ENCODE assay signal across 1 cellular context in the genomic region with DNA sequence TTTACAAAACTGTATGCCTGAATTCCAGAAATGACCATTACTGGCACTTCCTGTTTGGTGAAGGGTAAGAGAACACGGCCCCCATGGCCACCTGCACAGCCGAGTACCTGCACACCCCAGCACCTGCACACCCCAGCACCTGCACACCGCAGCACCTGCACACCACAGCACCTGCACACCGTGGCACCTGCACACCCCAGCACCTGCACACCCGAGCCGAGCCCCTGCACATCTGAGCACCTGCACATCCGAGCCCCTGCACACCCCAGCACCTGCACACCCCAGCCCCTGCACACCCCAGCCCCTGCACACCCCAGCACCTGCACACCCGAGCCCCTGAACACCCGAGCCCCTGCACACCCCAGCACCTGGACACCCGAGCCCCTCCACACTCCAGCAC.
TF ChIP-seq lines count a peak whose summit lies in the region.

No MANE protein-coding gene starts in this region.

TF ChIP-seq in WTC11, 78 proteins besides CTCF, POLR2A, EP300 and RAD21 (continued from another document):
- TF ChIP-seq, protein P1, sequence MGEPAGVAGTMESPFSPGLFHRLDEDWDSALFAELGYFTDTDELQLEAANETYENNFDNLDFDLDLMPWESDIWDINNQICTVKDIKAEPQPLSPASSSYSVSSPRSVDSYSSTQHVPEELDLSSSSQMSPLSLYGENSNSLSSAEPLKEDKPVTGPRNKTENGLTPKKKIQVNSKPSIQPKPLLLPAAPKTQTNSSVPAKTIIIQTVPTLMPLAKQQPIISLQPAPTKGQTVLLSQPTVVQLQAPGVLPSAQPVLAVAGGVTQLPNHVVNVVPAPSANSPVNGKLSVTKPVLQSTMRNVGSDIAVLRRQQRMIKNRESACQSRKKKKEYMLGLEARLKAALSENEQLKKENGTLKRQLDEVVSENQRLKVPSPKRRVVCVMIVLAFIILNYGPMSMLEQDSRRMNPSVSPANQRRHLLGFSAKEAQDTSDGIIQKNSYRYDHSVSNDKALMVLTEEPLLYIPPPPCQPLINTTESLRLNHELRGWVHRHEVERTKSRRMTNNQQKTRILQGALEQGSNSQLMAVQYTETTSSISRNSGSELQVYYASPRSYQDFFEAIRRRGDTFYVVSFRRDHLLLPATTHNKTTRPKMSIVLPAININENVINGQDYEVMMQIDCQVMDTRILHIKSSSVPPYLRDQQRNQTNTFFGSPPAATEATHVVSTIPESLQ (CRISPR knock-in tag; IDR thresholded peaks at IDR 0.05): no peak
- TF ChIP-seq, protein P2, sequence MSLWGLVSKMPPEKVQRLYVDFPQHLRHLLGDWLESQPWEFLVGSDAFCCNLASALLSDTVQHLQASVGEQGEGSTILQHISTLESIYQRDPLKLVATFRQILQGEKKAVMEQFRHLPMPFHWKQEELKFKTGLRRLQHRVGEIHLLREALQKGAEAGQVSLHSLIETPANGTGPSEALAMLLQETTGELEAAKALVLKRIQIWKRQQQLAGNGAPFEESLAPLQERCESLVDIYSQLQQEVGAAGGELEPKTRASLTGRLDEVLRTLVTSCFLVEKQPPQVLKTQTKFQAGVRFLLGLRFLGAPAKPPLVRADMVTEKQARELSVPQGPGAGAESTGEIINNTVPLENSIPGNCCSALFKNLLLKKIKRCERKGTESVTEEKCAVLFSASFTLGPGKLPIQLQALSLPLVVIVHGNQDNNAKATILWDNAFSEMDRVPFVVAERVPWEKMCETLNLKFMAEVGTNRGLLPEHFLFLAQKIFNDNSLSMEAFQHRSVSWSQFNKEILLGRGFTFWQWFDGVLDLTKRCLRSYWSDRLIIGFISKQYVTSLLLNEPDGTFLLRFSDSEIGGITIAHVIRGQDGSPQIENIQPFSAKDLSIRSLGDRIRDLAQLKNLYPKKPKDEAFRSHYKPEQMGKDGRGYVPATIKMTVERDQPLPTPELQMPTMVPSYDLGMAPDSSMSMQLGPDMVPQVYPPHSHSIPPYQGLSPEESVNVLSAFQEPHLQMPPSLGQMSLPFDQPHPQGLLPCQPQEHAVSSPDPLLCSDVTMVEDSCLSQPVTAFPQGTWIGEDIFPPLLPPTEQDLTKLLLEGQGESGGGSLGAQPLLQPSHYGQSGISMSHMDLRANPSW (CRISPR knock-in tag; conservative IDR thresholded peaks at IDR 0.05; ENCODE audit: low read depth): no peak
- TF ChIP-seq, protein P3, sequence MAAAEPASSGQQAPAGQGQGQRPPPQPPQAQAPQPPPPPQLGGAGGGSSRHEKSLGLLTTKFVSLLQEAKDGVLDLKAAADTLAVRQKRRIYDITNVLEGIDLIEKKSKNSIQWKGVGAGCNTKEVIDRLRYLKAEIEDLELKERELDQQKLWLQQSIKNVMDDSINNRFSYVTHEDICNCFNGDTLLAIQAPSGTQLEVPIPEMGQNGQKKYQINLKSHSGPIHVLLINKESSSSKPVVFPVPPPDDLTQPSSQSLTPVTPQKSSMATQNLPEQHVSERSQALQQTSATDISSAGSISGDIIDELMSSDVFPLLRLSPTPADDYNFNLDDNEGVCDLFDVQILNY (CRISPR knock-in tag; IDR thresholded peaks at IDR 0.05): no peak
- TF ChIP-seq, protein P4, sequence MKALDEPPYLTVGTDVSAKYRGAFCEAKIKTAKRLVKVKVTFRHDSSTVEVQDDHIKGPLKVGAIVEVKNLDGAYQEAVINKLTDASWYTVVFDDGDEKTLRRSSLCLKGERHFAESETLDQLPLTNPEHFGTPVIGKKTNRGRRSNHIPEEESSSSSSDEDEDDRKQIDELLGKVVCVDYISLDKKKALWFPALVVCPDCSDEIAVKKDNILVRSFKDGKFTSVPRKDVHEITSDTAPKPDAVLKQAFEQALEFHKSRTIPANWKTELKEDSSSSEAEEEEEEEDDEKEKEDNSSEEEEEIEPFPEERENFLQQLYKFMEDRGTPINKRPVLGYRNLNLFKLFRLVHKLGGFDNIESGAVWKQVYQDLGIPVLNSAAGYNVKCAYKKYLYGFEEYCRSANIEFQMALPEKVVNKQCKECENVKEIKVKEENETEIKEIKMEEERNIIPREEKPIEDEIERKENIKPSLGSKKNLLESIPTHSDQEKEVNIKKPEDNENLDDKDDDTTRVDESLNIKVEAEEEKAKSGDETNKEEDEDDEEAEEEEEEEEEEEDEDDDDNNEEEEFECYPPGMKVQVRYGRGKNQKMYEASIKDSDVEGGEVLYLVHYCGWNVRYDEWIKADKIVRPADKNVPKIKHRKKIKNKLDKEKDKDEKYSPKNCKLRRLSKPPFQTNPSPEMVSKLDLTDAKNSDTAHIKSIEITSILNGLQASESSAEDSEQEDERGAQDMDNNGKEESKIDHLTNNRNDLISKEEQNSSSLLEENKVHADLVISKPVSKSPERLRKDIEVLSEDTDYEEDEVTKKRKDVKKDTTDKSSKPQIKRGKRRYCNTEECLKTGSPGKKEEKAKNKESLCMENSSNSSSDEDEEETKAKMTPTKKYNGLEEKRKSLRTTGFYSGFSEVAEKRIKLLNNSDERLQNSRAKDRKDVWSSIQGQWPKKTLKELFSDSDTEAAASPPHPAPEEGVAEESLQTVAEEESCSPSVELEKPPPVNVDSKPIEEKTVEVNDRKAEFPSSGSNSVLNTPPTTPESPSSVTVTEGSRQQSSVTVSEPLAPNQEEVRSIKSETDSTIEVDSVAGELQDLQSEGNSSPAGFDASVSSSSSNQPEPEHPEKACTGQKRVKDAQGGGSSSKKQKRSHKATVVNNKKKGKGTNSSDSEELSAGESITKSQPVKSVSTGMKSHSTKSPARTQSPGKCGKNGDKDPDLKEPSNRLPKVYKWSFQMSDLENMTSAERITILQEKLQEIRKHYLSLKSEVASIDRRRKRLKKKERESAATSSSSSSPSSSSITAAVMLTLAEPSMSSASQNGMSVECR (CRISPR knock-in tag; IDR thresholded peaks at IDR 0.05; ENCODE audit: borderline replicate concordance): no peak
- TF ChIP-seq, protein P5, sequence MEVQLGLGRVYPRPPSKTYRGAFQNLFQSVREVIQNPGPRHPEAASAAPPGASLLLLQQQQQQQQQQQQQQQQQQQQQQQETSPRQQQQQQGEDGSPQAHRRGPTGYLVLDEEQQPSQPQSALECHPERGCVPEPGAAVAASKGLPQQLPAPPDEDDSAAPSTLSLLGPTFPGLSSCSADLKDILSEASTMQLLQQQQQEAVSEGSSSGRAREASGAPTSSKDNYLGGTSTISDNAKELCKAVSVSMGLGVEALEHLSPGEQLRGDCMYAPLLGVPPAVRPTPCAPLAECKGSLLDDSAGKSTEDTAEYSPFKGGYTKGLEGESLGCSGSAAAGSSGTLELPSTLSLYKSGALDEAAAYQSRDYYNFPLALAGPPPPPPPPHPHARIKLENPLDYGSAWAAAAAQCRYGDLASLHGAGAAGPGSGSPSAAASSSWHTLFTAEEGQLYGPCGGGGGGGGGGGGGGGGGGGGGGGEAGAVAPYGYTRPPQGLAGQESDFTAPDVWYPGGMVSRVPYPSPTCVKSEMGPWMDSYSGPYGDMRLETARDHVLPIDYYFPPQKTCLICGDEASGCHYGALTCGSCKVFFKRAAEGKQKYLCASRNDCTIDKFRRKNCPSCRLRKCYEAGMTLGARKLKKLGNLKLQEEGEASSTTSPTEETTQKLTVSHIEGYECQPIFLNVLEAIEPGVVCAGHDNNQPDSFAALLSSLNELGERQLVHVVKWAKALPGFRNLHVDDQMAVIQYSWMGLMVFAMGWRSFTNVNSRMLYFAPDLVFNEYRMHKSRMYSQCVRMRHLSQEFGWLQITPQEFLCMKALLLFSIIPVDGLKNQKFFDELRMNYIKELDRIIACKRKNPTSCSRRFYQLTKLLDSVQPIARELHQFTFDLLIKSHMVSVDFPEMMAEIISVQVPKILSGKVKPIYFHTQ (CRISPR knock-in tag; IDR thresholded peaks at IDR 0.05): no peak
- TF ChIP-seq TEAD4 (CRISPR knock-in tag; IDR thresholded peaks at IDR 0.05) (no peak), NFE2L1 (CRISPR knock-in tag; IDR thresholded peaks at IDR 0.05) (no peak), NR2C2 (CRISPR knock-in tag; IDR thresholded peaks at IDR 0.05) (no peak), FOXJ3 (CRISPR knock-in tag; IDR thresholded peaks at IDR 0.05; ENCODE audit: borderline replicate concordance) (no peak), ESRRA (CRISPR knock-in tag; IDR thresholded peaks at IDR 0.05; ENCODE audit: borderline replicate concordance) (no peak)
- TF ChIP-seq, protein P6, sequence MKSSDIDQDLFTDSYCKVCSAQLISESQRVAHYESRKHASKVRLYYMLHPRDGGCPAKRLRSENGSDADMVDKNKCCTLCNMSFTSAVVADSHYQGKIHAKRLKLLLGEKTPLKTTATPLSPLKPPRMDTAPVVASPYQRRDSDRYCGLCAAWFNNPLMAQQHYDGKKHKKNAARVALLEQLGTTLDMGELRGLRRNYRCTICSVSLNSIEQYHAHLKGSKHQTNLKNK (CRISPR knock-in tag; IDR thresholded peaks at IDR 0.05): no peak
- TF ChIP-seq, protein P7, sequence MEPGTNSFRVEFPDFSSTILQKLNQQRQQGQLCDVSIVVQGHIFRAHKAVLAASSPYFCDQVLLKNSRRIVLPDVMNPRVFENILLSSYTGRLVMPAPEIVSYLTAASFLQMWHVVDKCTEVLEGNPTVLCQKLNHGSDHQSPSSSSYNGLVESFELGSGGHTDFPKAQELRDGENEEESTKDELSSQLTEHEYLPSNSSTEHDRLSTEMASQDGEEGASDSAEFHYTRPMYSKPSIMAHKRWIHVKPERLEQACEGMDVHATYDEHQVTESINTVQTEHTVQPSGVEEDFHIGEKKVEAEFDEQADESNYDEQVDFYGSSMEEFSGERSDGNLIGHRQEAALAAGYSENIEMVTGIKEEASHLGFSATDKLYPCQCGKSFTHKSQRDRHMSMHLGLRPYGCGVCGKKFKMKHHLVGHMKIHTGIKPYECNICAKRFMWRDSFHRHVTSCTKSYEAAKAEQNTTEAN (CRISPR knock-in tag; IDR thresholded peaks at IDR 0.05): no peak
- TF ChIP-seq, protein P8, sequence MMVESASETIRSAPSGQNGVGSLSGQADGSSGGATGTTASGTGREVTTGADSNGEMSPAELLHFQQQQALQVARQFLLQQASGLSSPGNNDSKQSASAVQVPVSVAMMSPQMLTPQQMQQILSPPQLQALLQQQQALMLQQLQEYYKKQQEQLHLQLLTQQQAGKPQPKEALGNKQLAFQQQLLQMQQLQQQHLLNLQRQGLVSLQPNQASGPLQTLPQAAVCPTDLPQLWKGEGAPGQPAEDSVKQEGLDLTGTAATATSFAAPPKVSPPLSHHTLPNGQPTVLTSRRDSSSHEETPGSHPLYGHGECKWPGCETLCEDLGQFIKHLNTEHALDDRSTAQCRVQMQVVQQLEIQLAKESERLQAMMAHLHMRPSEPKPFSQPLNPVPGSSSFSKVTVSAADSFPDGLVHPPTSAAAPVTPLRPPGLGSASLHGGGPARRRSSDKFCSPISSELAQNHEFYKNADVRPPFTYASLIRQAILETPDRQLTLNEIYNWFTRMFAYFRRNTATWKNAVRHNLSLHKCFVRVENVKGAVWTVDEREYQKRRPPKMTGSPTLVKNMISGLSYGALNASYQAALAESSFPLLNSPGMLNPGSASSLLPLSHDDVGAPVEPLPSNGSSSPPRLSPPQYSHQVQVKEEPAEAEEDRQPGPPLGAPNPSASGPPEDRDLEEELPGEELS (CRISPR knock-in tag; IDR thresholded peaks at IDR 0.05): no peak
